In genomic region chr2:124804014-124804940, GRCh38 we compare ENCODE assay signal across 8 cellular contexts.
A peak's percentile ranks its signal among the peaks of the same experiment; 100 is the strongest.
DNase-seq lines count a peak whose midpoint lies in the region; ATAC-seq, FAIRE-seq and TF ChIP-seq lines count a peak whose summit lies in the region.

No MANE protein-coding gene starts in this region.

- peaks cover 10% of the 10 kb centered on the region for H3K9me3 Mint-ChIP-seq in WTC11
- no peaks in the 10 kb centered on the region for H3K9me3 Mint-ChIP-seq in activated T-cell treated with anti-CD3 and anti-CD28 coated beads, Interleukin-2, amount 50 U/mL, for 4 hours

- H4K20me1 ChIP-seq in Loucy (ENCODE audit: insufficient read depth, low read length, poor library complexity, severe bottlenecking) = no peaks in the 10 kb centered on the region

- H3K9ac ChIP-seq in Loucy (ENCODE audit: low read depth, low read length, poor library complexity, severe bottlenecking) = no peak overlapping the region
- H3K9ac ChIP-seq in kidney (ENCODE audit: low read length in 2 of 2) = no peak overlapping the region

- 0 out of 2 replicates have a peak, but pooled peaks cover 3% of the 10 kb centered on the region for H3K4me1 Mint-ChIP-seq in WTC11
- no peaks in the 10 kb centered on the region for H3K4me1 Mint-ChIP-seq in activated T-cell treated with anti-CD3 and anti-CD28 coated beads, Interleukin-2, amount 50 U/mL, for 4 hours (ENCODE audit: low read depth)

- no peaks in the 10 kb centered on the region for H3K9me2 ChIP-seq in Loucy (replicated peaks; ENCODE audit: low read depth, low read length)

- no peak overlapping the region for H3K27ac Mint-ChIP-seq in WTC11

- H3K27me3 Mint-ChIP-seq in WTC11 (ENCODE audit: low read depth) = no peaks in the 10 kb centered on the region
- H3K27me3 Mint-ChIP-seq in activated T-cell treated with anti-CD3 and anti-CD28 coated beads, Interleukin-2, amount 50 U/mL, for 4 hours (ENCODE audit: low read depth) = no peaks in the 10 kb centered on the region

- H3K36me3 Mint-ChIP-seq in WTC11 = no peaks in the 10 kb centered on the region
- H3K36me3 Mint-ChIP-seq in activated T-cell treated with anti-CD3 and anti-CD28 coated beads, Interleukin-2, amount 50 U/mL, for 4 hours (ENCODE audit: insufficient read depth) = no peaks in the 10 kb centered on the region

- no peak overlapping the region for H2AFZ ChIP-seq in Loucy (ENCODE audit: low read length)

- CTCF ChIA-PET in WTC11 (lab: Charles Lee) = no interaction called here

- no peak overlapping the region for H3K4me2 ChIP-seq in Loucy (ENCODE audit: low read depth, low read length, poor library complexity, severe bottlenecking)

- peak; percentile 17 for DNase-seq in ELF-1 (ENCODE audit: low read depth, low spot score)
- DNase-seq in WTC11 (ENCODE audit: low spot score) = no peak
- no peak for DNase-seq in kidney
- no peak for DNase-seq in activated CD4-positive, CD25-positive, alpha-beta regulatory T cell (lab: John Stamatoyannopoulos, UW)
- no peak for DNase-seq in activated T-cell treated with anti-CD3 and anti-CD28 coated beads, Interleukin-2, amount 50 U/mL, for 4 hours

- FAIRE-seq in kidney (lab: Jason Lieb, UNC) = no peak

- H3K27me3 ChIP-seq in Loucy (ENCODE audit: insufficient read depth, low read length, poor library complexity, severe bottlenecking) = no peaks in the 10 kb centered on the region

- H3K79me2 ChIP-seq in Loucy (ENCODE audit: insufficient read depth, low read length) = no peaks in the 10 kb centered on the region

- peak; percentile 69 for ATAC-seq in GM21515 (IDR thresholded peaks at IDR 0.05; ENCODE audit: unreplicated experiment)
- peak; percentile 86 for ATAC-seq in WTC11
- no peak for ATAC-seq in activated T-cell treated with anti-CD3 and anti-CD28 coated beads, Interleukin-2, amount 50 U/mL, for 4 hours
- no peak for ATAC-seq in GM19397 (IDR thresholded peaks at IDR 0.05; ENCODE audit: unreplicated experiment)

- H3K27ac ChIP-seq in kidney (ENCODE audit: low read depth in 2 of 2, low read length in 2 of 2) = no peak overlapping the region

- POLR2A ChIA-PET in WTC11 (lab: Charles Lee) = no interaction called here

- H3K36me3 ChIP-seq in Loucy (ENCODE audit: insufficient read depth, low read length) (no peaks in the 10 kb centered on the region), kidney (ENCODE audit: control insufficient read depth in 1 of 2, insufficient read depth in 2 of 2, low read length in 2 of 2) (no peaks in the 10 kb centered on the region)

- no peak overlapping the region for H3K4me3 Mint-ChIP-seq in WTC11
- no peak overlapping the region for H3K4me3 Mint-ChIP-seq in activated T-cell treated with anti-CD3 and anti-CD28 coated beads, Interleukin-2, amount 50 U/mL, for 4 hours

- H3K4me1 ChIP-seq in Loucy (ENCODE audit: insufficient read depth, low read length, poor library complexity, severe bottlenecking) = no peaks in the 10 kb centered on the region
- no peaks in the 10 kb centered on the region for H3K4me1 ChIP-seq in kidney (ENCODE audit: control insufficient read depth in 1 of 2, insufficient read depth in 1 of 2, low read depth in 1 of 2, low read length in 2 of 2)

- TF ChIP-seq CTCF in Loucy (conservative IDR thresholded peaks at IDR 0.05; ENCODE audit: low read length) (peak; percentile 84), WTC11 (IDR thresholded peaks at IDR 0.05) (peak; percentile 75; the same call in 1 of the 2 replicates), kidney (IDR thresholded peaks at IDR 0.05; ENCODE audit: borderline replicate concordance, extremely low read depth, insufficient read depth) (peak; percentile 31)

- no peak overlapping the region for H3K4me3 ChIP-seq in Loucy (ENCODE audit: low read length, poor library complexity, severe bottlenecking)
- no peak overlapping the region for H3K4me3 ChIP-seq in kidney (ENCODE audit: low read length in 2 of 2)

- H3K9me3 ChIP-seq in Loucy (ENCODE audit: insufficient read depth, low read depth, low read length) (no peaks in the 10 kb centered on the region), kidney (ENCODE audit: control insufficient read depth in 1 of 2, low read length in 2 of 2) (no peaks in the 10 kb centered on the region)

- no peaks in the 10 kb centered on the region for H3F3A ChIP-seq in Loucy (ENCODE audit: low read depth)

- intact Hi-C loops in kidney (cut with DNase I) = no loop called here

TF ChIP-seq in WTC11, 78 proteins besides CTCF, POLR2A, EP300 and RAD21 (continues in another document):
- TF ChIP-seq PRRX2 (CRISPR knock-in tag; IDR thresholded peaks at IDR 0.05) = no peak
- TF ChIP-seq SOX15 (CRISPR knock-in tag; IDR thresholded peaks at IDR 0.05) = no peak
- TF ChIP-seq, protein P1, sequence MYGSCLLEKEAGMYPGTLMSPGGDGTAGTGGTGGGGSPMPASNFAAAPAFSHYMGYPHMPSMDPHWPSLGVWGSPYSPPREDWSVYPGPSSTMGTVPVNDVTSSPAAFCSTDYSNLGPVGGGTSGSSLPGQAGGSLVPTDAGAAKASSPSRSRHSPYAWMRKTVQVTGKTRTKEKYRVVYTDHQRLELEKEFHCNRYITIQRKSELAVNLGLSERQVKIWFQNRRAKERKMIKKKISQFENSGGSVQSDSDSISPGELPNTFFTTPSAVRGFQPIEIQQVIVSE (CRISPR knock-in tag; IDR thresholded peaks at IDR 0.05; ENCODE audit: borderline replicate concordance) = no peak
- TF ChIP-seq, protein P2, sequence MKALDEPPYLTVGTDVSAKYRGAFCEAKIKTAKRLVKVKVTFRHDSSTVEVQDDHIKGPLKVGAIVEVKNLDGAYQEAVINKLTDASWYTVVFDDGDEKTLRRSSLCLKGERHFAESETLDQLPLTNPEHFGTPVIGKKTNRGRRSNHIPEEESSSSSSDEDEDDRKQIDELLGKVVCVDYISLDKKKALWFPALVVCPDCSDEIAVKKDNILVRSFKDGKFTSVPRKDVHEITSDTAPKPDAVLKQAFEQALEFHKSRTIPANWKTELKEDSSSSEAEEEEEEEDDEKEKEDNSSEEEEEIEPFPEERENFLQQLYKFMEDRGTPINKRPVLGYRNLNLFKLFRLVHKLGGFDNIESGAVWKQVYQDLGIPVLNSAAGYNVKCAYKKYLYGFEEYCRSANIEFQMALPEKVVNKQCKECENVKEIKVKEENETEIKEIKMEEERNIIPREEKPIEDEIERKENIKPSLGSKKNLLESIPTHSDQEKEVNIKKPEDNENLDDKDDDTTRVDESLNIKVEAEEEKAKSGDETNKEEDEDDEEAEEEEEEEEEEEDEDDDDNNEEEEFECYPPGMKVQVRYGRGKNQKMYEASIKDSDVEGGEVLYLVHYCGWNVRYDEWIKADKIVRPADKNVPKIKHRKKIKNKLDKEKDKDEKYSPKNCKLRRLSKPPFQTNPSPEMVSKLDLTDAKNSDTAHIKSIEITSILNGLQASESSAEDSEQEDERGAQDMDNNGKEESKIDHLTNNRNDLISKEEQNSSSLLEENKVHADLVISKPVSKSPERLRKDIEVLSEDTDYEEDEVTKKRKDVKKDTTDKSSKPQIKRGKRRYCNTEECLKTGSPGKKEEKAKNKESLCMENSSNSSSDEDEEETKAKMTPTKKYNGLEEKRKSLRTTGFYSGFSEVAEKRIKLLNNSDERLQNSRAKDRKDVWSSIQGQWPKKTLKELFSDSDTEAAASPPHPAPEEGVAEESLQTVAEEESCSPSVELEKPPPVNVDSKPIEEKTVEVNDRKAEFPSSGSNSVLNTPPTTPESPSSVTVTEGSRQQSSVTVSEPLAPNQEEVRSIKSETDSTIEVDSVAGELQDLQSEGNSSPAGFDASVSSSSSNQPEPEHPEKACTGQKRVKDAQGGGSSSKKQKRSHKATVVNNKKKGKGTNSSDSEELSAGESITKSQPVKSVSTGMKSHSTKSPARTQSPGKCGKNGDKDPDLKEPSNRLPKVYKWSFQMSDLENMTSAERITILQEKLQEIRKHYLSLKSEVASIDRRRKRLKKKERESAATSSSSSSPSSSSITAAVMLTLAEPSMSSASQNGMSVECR (CRISPR knock-in tag; IDR thresholded peaks at IDR 0.05; ENCODE audit: borderline replicate concordance) = no peak
- TF ChIP-seq ZNF219 (CRISPR knock-in tag; IDR thresholded peaks at IDR 0.05; ENCODE audit: borderline replicate concordance) = no peak
- no peak for TF ChIP-seq FOXJ3 (CRISPR knock-in tag; IDR thresholded peaks at IDR 0.05; ENCODE audit: borderline replicate concordance)
- TF ChIP-seq, protein P3, sequence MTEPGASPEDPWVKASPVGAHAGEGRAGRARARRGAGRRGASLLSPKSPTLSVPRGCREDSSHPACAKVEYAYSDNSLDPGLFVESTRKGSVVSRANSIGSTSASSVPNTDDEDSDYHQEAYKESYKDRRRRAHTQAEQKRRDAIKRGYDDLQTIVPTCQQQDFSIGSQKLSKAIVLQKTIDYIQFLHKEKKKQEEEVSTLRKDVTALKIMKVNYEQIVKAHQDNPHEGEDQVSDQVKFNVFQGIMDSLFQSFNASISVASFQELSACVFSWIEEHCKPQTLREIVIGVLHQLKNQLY (CRISPR knock-in tag; IDR thresholded peaks at IDR 0.05) = no peak
- no peak for TF ChIP-seq IRF1 (CRISPR knock-in tag; IDR thresholded peaks at IDR 0.05)
- TF ChIP-seq, protein P4, sequence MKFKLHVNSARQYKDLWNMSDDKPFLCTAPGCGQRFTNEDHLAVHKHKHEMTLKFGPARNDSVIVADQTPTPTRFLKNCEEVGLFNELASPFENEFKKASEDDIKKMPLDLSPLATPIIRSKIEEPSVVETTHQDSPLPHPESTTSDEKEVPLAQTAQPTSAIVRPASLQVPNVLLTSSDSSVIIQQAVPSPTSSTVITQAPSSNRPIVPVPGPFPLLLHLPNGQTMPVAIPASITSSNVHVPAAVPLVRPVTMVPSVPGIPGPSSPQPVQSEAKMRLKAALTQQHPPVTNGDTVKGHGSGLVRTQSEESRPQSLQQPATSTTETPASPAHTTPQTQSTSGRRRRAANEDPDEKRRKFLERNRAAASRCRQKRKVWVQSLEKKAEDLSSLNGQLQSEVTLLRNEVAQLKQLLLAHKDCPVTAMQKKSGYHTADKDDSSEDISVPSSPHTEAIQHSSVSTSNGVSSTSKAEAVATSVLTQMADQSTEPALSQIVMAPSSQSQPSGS (CRISPR knock-in tag; IDR thresholded peaks at IDR 0.05; ENCODE audit: borderline replicate concordance, low read depth) = no peak
- TF ChIP-seq MAX (CRISPR knock-in tag; IDR thresholded peaks at IDR 0.05) = peak; percentile 23; the same call in 1 of the 2 replicates
- no peak for TF ChIP-seq FOXP1 (CRISPR knock-in tag; IDR thresholded peaks at IDR 0.05; ENCODE audit: borderline replicate concordance)

Comparison
In these comparisons a context has a peak if more than half of its experiments do, and no peak if none do; other contexts are left out.
1. ATAC-seq: peak in GM21515 (single experiment) and WTC11 (single experiment); none in activated T-cell treated with anti-CD3 and anti-CD28 coated beads, Interleukin-2, amount 50 U/mL, for 4 hours (0 of 2) and GM19397 (single experiment).
2. CTCF ChIP-seq: peak in every context shown above with its lines; median percentile 84 in Loucy; 75 in WTC11; 31 in kidney.